ENCODE assay signal across 1 cellular context in the genomic region with DNA sequence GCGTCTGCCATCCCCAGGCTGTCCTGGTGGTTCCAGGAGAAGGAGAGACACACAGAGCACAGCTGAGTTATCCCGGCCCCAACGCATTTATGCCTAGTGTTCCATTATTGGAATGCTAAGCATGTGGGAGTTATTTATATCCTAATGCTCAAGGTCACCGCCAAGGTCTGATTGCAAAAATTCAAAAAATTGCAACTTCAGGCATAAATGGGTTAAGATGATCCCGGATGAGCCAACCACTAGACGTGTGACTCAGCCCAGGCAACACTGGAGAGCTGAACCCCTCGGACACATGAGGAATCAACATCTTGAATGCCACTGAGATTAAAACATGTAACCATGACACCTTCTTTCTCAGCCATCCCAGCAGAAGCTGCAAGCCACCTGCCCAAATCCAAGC.
A peak's percentile ranks its signal among the peaks of the same experiment; 100 is the strongest.
TF ChIP-seq lines count a peak whose summit lies in the region.

No MANE protein-coding gene starts in this region.

TF ChIP-seq in HepG2, 621 proteins besides CTCF, POLR2A, EP300 and RAD21:
- TF ChIP-seq ZNF674 (CRISPR knock-in tag; IDR thresholded peaks at IDR 0.05; ENCODE audit: low read depth) (no peak), NR2F6 (IDR thresholded peaks at IDR 0.05) (no peak), NR2F6 (CRISPR knock-in tag; IDR thresholded peaks at IDR 0.05) (no peak), TEAD3 (CRISPR knock-in tag; optimal IDR thresholded peaks at IDR 0.05; ENCODE audit: borderline replicate concordance) (peak; percentile 66), SRSF4 (IDR thresholded peaks at IDR 0.05; ENCODE audit: low read depth, low read length, poor library complexity, severe bottlenecking) (no peak), ZNF652 (CRISPR knock-in tag; IDR thresholded peaks at IDR 0.05; ENCODE audit: borderline replicate concordance, low read depth) (peak; percentile 83), MAFF (IDR thresholded peaks at IDR 0.05; ENCODE audit: low read depth, low read length) (0 out of 2 replicates have a peak, but pooled peaks have one; percentile 6), FOSL2 (CRISPR knock-in tag; IDR thresholded peaks at IDR 0.05) (0 out of 2 replicates have a peak, but pooled peaks have one; percentile 11), SALL1 (CRISPR knock-in tag; IDR thresholded peaks at IDR 0.05) (peak; percentile 27; the same call in 1 of the 2 replicates)
- TF ChIP-seq, protein P1, sequence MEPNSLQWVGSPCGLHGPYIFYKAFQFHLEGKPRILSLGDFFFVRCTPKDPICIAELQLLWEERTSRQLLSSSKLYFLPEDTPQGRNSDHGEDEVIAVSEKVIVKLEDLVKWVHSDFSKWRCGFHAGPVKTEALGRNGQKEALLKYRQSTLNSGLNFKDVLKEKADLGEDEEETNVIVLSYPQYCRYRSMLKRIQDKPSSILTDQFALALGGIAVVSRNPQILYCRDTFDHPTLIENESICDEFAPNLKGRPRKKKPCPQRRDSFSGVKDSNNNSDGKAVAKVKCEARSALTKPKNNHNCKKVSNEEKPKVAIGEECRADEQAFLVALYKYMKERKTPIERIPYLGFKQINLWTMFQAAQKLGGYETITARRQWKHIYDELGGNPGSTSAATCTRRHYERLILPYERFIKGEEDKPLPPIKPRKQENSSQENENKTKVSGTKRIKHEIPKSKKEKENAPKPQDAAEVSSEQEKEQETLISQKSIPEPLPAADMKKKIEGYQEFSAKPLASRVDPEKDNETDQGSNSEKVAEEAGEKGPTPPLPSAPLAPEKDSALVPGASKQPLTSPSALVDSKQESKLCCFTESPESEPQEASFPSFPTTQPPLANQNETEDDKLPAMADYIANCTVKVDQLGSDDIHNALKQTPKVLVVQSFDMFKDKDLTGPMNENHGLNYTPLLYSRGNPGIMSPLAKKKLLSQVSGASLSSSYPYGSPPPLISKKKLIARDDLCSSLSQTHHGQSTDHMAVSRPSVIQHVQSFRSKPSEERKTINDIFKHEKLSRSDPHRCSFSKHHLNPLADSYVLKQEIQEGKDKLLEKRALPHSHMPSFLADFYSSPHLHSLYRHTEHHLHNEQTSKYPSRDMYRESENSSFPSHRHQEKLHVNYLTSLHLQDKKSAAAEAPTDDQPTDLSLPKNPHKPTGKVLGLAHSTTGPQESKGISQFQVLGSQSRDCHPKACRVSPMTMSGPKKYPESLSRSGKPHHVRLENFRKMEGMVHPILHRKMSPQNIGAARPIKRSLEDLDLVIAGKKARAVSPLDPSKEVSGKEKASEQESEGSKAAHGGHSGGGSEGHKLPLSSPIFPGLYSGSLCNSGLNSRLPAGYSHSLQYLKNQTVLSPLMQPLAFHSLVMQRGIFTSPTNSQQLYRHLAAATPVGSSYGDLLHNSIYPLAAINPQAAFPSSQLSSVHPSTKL (CRISPR knock-in tag; IDR thresholded peaks at IDR 0.05), result 0 out of 2 replicates have a peak, but pooled peaks have one; percentile 13
- TF ChIP-seq, protein P2, sequence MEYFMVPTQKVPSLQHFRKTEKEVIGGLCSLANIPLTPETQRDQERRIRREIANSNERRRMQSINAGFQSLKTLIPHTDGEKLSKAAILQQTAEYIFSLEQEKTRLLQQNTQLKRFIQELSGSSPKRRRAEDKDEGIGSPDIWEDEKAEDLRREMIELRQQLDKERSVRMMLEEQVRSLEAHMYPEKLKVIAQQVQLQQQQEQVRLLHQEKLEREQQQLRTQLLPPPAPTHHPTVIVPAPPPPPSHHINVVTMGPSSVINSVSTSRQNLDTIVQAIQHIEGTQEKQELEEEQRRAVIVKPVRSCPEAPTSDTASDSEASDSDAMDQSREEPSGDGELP (IDR thresholded peaks at IDR 0.05; ENCODE audit: borderline replicate concordance, low read depth), result no peak
